In genomic region chr19:5246554-5247155, GRCh38 we compare ENCODE assay signal across 1 cellular context.
TF ChIP-seq lines count a peak whose summit lies in the region.

No MANE protein-coding gene starts in this region.

TF ChIP-seq in GM23338, 12 proteins besides CTCF, POLR2A, EP300 and RAD21 (continued from another document):
- no peak for TF ChIP-seq ZNF462 (CRISPR knock-in tag; IDR thresholded peaks at IDR 0.05)
- no peak for TF ChIP-seq CREB1 (CRISPR knock-in tag; IDR thresholded peaks at IDR 0.05; ENCODE audit: low read depth)
- TF ChIP-seq JUNB (IDR thresholded peaks at IDR 0.05; ENCODE audit: unreplicated experiment): no peak
- no peak for TF ChIP-seq ZNF114 (CRISPR knock-in tag; IDR thresholded peaks at IDR 0.05)
- TF ChIP-seq ETS1 (IDR thresholded peaks at IDR 0.05): no peak
